In genomic region chr3:133804896-133805295, GRCh38 we compare ENCODE assay signal across 8 cellular contexts.
DNase-seq lines count a peak whose midpoint lies in the region; ATAC-seq and TF ChIP-seq lines count a peak whose summit lies in the region.

No MANE protein-coding gene starts in this region.

- H2AFZ ChIP-seq in OCI-LY1 (ENCODE audit: low read length), result peak overlapping the region; percentile 91
- H2AFZ ChIP-seq in parathyroid adenoma, result peak overlapping the region; percentile 96

- H3K9ac ChIP-seq in OCI-LY1 (ENCODE audit: low read length) (peak overlapping the region; percentile 18; the same call in 1 of the 2 replicates), endocrine pancreas (ENCODE audit: control insufficient read depth, insufficient read depth, low read length) (peak overlapping the region; percentile 67), parathyroid adenoma (no peak overlapping the region)

- H3K4me1 ChIP-seq in OCI-LY1 (ENCODE audit: insufficient read depth, low read length, severe bottlenecking), result peaks cover 20% of the 10 kb centered on the region
- peaks cover 5% of the 10 kb centered on the region for H3K4me1 ChIP-seq in endocrine pancreas (ENCODE audit: control insufficient read depth, insufficient read depth, low read length)
- peaks cover 5% of the 10 kb centered on the region for H3K4me1 ChIP-seq in parathyroid adenoma

- peak overlapping the region; percentile 78 for H3K4me2 ChIP-seq in OCI-LY1 (ENCODE audit: low read length)
- H3K4me2 ChIP-seq in parathyroid adenoma (ENCODE audit: low read length), result peak overlapping the region; percentile 60

- H3K27me3 ChIP-seq in GM06990 (replicated peaks; ENCODE audit: control insufficient read depth, insufficient read depth, low read length), result no peaks in the 10 kb centered on the region
- no peaks in the 10 kb centered on the region for H3K27me3 ChIP-seq in OCI-LY1 (ENCODE audit: insufficient read depth, low read length)
- no peaks in the 10 kb centered on the region for H3K27me3 ChIP-seq in endocrine pancreas (ENCODE audit: control insufficient read depth, insufficient read depth, low read length)
- H3K27me3 ChIP-seq in parathyroid adenoma (ENCODE audit: control insufficient read depth, insufficient read depth, low read length), result no peaks in the 10 kb centered on the region

- H3K9me3 ChIP-seq in OCI-LY1 (ENCODE audit: low read length), result no peaks in the 10 kb centered on the region
- no peaks in the 10 kb centered on the region for H3K9me3 ChIP-seq in endocrine pancreas (ENCODE audit: control insufficient read depth, low read length)
- H3K9me3 ChIP-seq in parathyroid adenoma (ENCODE audit: control insufficient read depth, low read length), result no peaks in the 10 kb centered on the region

- H3K4me3 ChIP-seq in GM06990 (replicated peaks; ENCODE audit: low read depth, low read length) (peak overlapping the region; percentile 81), OCI-LY1 (ENCODE audit: low read depth, low read length, poor library complexity, severe bottlenecking) (peak overlapping the region; percentile 70), endocrine pancreas (ENCODE audit: control insufficient read depth, insufficient read depth, low read length) (peak overlapping the region; percentile 82), parathyroid adenoma (ENCODE audit: low read depth, low read length) (peak overlapping the region; percentile 79)

- H3K27ac ChIP-seq in OCI-LY1 (ENCODE audit: low read depth, low read length, poor library complexity, severe bottlenecking) (no peak overlapping the region), parathyroid adenoma (no peak overlapping the region)

- no peaks in the 10 kb centered on the region; the same call in 1 of the 2 replicates for H3K36me3 ChIP-seq in GM06990 (ENCODE audit: control insufficient read depth, insufficient read depth, low read length)
- peaks cover 26% of the 10 kb centered on the region for H3K36me3 ChIP-seq in OCI-LY1 (ENCODE audit: insufficient read depth, low read length)
- no peaks in the 10 kb centered on the region for H3K36me3 ChIP-seq in endocrine pancreas (ENCODE audit: control insufficient read depth, insufficient read depth, low read length)
- H3K36me3 ChIP-seq in parathyroid adenoma (ENCODE audit: control insufficient read depth, insufficient read depth, low read length), result no peaks in the 10 kb centered on the region

- TF ChIP-seq CTCF in GM06990 (IDR thresholded peaks at IDR 0.05; ENCODE audit: insufficient read depth, low read length, poor library complexity, severe bottlenecking) (no peak), OCI-LY1 (IDR thresholded peaks at IDR 0.05; ENCODE audit: low read length) (no peak), parathyroid adenoma (IDR thresholded peaks at IDR 0.05) (no peak)

- ATAC-seq in HG03432 (IDR thresholded peaks at IDR 0.05; ENCODE audit: unreplicated experiment) (no peak), GM21515 (IDR thresholded peaks at IDR 0.05; ENCODE audit: unreplicated experiment) (no peak), GM21423 (IDR thresholded peaks at IDR 0.05; ENCODE audit: unreplicated experiment) (no peak)

- DNase-seq in GM06990 (ENCODE audit: extremely low read depth, insufficient read length) (no peak), T1000 (lab: John Stamatoyannopoulos, UW) (no peak)

- H3K9me2 ChIP-seq in OCI-LY1 (ENCODE audit: low read depth, low read length), result no peaks in the 10 kb centered on the region

- H3F3A ChIP-seq in OCI-LY1 (ENCODE audit: insufficient read depth, low read length), result no peaks in the 10 kb centered on the region

- H3K79me2 ChIP-seq in OCI-LY1 (ENCODE audit: insufficient read depth, low read length) (peaks cover 15% of the 10 kb centered on the region), parathyroid adenoma (no peaks in the 10 kb centered on the region)

- H4K20me1 ChIP-seq in OCI-LY1 (ENCODE audit: insufficient read depth, low read length), result no peaks in the 10 kb centered on the region
